Comparison of ENCODE assay signal across 1 cellular context in the genomic region with DNA sequence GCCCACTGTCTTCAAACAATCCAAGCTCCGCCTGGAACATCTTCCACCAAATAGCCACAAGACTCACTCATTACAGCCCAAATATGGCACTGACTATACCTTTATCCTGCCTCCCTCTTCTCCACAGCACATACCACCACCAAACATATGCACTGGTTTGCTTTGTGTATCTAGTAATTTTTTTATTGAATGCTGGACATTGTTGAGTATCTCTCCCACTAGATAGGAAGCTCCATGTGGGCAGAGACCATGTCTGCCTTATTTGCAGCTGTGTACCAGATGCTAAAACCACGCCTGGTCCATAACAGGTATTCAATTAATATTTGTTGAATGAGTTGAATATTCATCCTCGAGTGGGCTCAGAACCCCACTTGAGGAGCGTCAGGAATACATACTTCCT.
TF ChIP-seq lines count a peak whose summit lies in the region.

No MANE protein-coding gene starts in this region.

TF ChIP-seq in HEK293, 187 proteins besides CTCF, POLR2A, EP300 and RAD21:
- TF ChIP-seq REST (tag by site-specific recombination; IDR thresholded peaks at IDR 0.05) (no peak), ZNF26 (tag by site-specific recombination; IDR thresholded peaks at IDR 0.05) (peak; percentile 92), ZNF548 (tag by site-specific recombination; IDR thresholded peaks at IDR 0.05) (no peak)
